12 cellular contexts compared by ENCODE assay signal in the genomic region with DNA sequence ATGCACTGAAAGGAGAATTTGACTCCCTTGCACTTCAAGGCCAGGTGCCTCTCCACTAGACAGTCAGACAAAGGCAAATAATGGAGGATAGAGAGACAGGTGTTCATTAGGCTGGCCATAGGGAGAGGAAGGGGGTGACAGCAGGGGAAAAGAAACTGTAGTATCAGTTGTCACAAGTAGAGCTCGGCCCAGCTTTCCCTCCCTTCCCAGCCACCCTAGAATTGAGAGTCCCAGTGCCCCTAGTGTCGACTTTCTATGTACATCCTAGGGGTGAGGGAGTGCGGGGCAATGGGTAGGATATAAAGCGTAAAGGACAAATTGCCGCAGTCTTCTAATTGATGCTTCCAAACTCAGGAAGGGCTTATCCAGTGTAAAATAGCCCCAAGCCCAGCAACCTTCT. TPM values are rescaled to one million over a fixed set of nuclear protein-coding genes. Genes with fewer than 3 reads are reported as not detected.
DNase-seq lines count a peak whose midpoint lies in the region; ATAC-seq, FAIRE-seq and TF ChIP-seq lines count a peak whose summit lies in the region.
"Had no signal": no experiment of that assay in that cellular context is flagged by ENCODE, and none has a peak within 500 bp of the region (broad histone marks: within the 10 kb centered on the region; RNA-seq: fewer than 3 reads in every experiment).

No MANE protein-coding gene starts in this region.

- ATAC-seq in activated T-helper 17 cell treated with anti-CD3 and anti-CD28 coated beads, Interleukin-2, amount 50 U/mL, for 72 hours (replicated peaks): no peak
- ATAC-seq: foreskin keratinocyte had no signal

- no peak for TF ChIP-seq POLR2A in GM12891 (IDR thresholded peaks at IDR 0.05; ENCODE audit: low read depth, low read length)

- H3K4me1 ChIP-seq in ascending aorta: peaks cover 0 to 3% of the 10 kb centered on the region in 2 donors

- H3K9me3 Mint-ChIP-seq in HFFc6: no peaks in the 10 kb centered on the region
- no peaks in the 10 kb centered on the region for H3K9me3 Mint-ChIP-seq in activated T-helper 17 cell treated with anti-CD3 and anti-CD28 coated beads, Interleukin-2, amount 50 U/mL, for 72 hours
- H3K9me3 Mint-ChIP-seq in osteocyte (ENCODE audit: unreplicated experiment): no peaks in the 10 kb centered on the region
- H3K9me3 Mint-ChIP-seq: CD4-positive, alpha-beta T cell had no signal

- no peaks in the 10 kb centered on the region for H3K27me3 ChIP-seq in ascending aorta
- H3K27me3 ChIP-seq: foreskin keratinocyte, tibial artery had no signal

- TF ChIP-seq CTCF in HFFc6 (IDR thresholded peaks at IDR 0.05) (no peak), osteocyte (IDR thresholded peaks at IDR 0.05) (no peak), ascending aorta (IDR thresholded peaks at IDR 0.05) (no peak)

- H3K4me1 Mint-ChIP-seq in HFFc6 (ENCODE audit: low read depth) (peaks cover 53% of the 10 kb centered on the region), osteocyte (ENCODE audit: unreplicated experiment) (peaks cover 17% of the 10 kb centered on the region)
- H3K4me1 Mint-ChIP-seq in activated T-helper 17 cell treated with anti-CD3 and anti-CD28 coated beads, Interleukin-2, amount 50 U/mL, for 72 hours: no peaks in the 10 kb centered on the region

- no peak overlapping the region for H3K4me3 ChIP-seq in ascending aorta
- H3K4me3 ChIP-seq: tibial artery had no signal

- peak overlapping the region in 1 of 2 donors; percentile 21 for H3K27ac ChIP-seq in ascending aorta
- H3K27ac ChIP-seq: foreskin keratinocyte, tibial artery had no signal

- H3K4me3 Mint-ChIP-seq in HFFc6 (no peak overlapping the region), osteocyte (ENCODE audit: unreplicated experiment) (no peak overlapping the region)
- H3K4me3 Mint-ChIP-seq in activated T-helper 17 cell treated with anti-CD3 and anti-CD28 coated beads, Interleukin-2, amount 50 U/mL, for 72 hours: no peak overlapping the region
- H3K4me3 Mint-ChIP-seq: CD4-positive, alpha-beta T cell had no signal

- intact Hi-C loops in ascending aorta (cut with DNase I): no loop called here

- DNase-seq in HFFc6 (no peak), NCI-H2107 treated with DMSO at 0.1 percent for 48 hours (lab: John Stamatoyannopoulos, UW; ENCODE audit: unreplicated experiment) (peak; percentile 99), osteocyte (ENCODE audit: extremely low spot score, unreplicated experiment) (no peak), ascending aorta (ENCODE audit: low spot score in 2 of 2) (no peak), NCI-H1436 (lab: John Stamatoyannopoulos, UW) (no peak), GM12891 (ENCODE audit: insufficient read length, low spot score) (no peak)
- no peak for DNase-seq in activated CD4-positive, alpha-beta T cell treated with anti-CD3 and anti-CD28 coated beads, Interleukin-2, amount 50 U/mL, for 4 hours
- DNase-seq: activated T-cell treated with anti-CD3 and anti-CD28 coated beads, Interleukin-2, amount 50 U/mL, for 48 hours; CD4-positive, alpha-beta T cell; foreskin keratinocyte; tibial artery had no signal

- H3K9me3 ChIP-seq in ascending aorta: no peaks in the 10 kb centered on the region
- H3K9me3 ChIP-seq: tibial artery had no signal

- H3K27me3 Mint-ChIP-seq in HFFc6 (ENCODE audit: insufficient read depth) (peaks cover 14% of the 10 kb centered on the region), osteocyte (ENCODE audit: unreplicated experiment) (no peaks in the 10 kb centered on the region)
- no peaks in the 10 kb centered on the region for H3K27me3 Mint-ChIP-seq in activated T-helper 17 cell treated with anti-CD3 and anti-CD28 coated beads, Interleukin-2, amount 50 U/mL, for 72 hours
- H3K27me3 Mint-ChIP-seq: CD4-positive, alpha-beta T cell had no signal

- no peak for FAIRE-seq in GM12891 (lab: Jason Lieb, UNC)

- H3K27ac Mint-ChIP-seq in HFFc6: peak overlapping the region; percentile 81
- peak overlapping the region; percentile 27 for H3K27ac Mint-ChIP-seq in activated T-helper 17 cell treated with anti-CD3 and anti-CD28 coated beads, Interleukin-2, amount 50 U/mL, for 72 hours
- H3K27ac Mint-ChIP-seq in osteocyte (ENCODE audit: unreplicated experiment): peak overlapping the region; percentile 82
- H3K27ac Mint-ChIP-seq: CD4-positive, alpha-beta T cell had no signal

- H3K36me3 ChIP-seq in ascending aorta: peaks cover 28 to 58% of the 10 kb centered on the region in 2 donors

- H3K36me3 Mint-ChIP-seq in HFFc6 (ENCODE audit: low read depth) (peaks cover 51% of the 10 kb centered on the region), osteocyte (ENCODE audit: unreplicated experiment) (peaks cover 39% of the 10 kb centered on the region)
- H3K36me3 Mint-ChIP-seq in activated T-helper 17 cell treated with anti-CD3 and anti-CD28 coated beads, Interleukin-2, amount 50 U/mL, for 72 hours (ENCODE audit: low read depth): peaks cover 9% of the 10 kb centered on the region

TF ChIP-seq in GM12891, 5 proteins besides CTCF, POLR2A, EP300 and RAD21:
- TF ChIP-seq SPI1 (IDR thresholded peaks at IDR 0.05; ENCODE audit: low read depth, low read length) (no peak), PAX5 (IDR thresholded peaks at IDR 0.05; ENCODE audit: insufficient read depth, low read length, severe bottlenecking) (no peak), TAF1 (IDR thresholded peaks at IDR 0.05; ENCODE audit: low read depth, low read length) (no peak), POLR2AphosphoS5 (IDR thresholded peaks at IDR 0.05; ENCODE audit: low read depth, low read length) (no peak), POU2F2 (IDR thresholded peaks at IDR 0.05; ENCODE audit: low read depth, low read length) (no peak)
TF ChIP-seq in GM12891: peak in this region for 0.

RNA-seq across cellular contexts. Expression of gene BAZ2A, which starts 39.0 kb away (rescaled TPM):
- 10 to 100 TPM; 54.2 to 60.4 (median 57.3) TPM for total RNA-seq in HFFc6 (2021; fragmentation: NEBNext Ultra II Directional; extraction: Animal tissue kit (Norgen Biotek cat#: 25700))
- total RNA-seq in activated T-helper 17 cell treated with anti-CD3 and anti-CD28 coated beads, Interleukin-2, amount 50 U/mL, for 72 hours: 100 to 1,000 TPM in 1 of 2 donors, 10 to 100 TPM in 1; 97.8 to 166 TPM
- 83.1 and 91.6 TPM in 2 replicates for total RNA-seq in osteocyte
- total RNA-seq in ascending aorta: 118 TPM
- polyA plus RNA-seq in GM12891 (2012; ENCODE audit: low read depth, missing spikeins): 32.1 TPM

RNA-seq across cellular contexts. Expression of gene ATP5F1B, which starts 54.7 kb away (rescaled TPM):
- 100 to 1,000 TPM; 690 to 799 (median 765) TPM for total RNA-seq in HFFc6 (2021; fragmentation: NEBNext Ultra II Directional; extraction: Animal tissue kit (Norgen Biotek cat#: 25700))
- total RNA-seq in activated T-helper 17 cell treated with anti-CD3 and anti-CD28 coated beads, Interleukin-2, amount 50 U/mL, for 72 hours: 100 to 1,000 TPM; 489 to 941 TPM
- total RNA-seq in osteocyte (423 TPM in 2 replicates), ascending aorta (197 TPM)
- 754 TPM for polyA plus RNA-seq in GM12891 (2012; ENCODE audit: low read depth, missing spikeins)

Comparison
In these comparisons a context has a peak if more than half of its experiments do, and no peak if none do; other contexts are left out.
1. H3K27ac Mint-ChIP-seq: peak in every context shown above with its lines; median percentile 82 in osteocyte; 81 in HFFc6; 27 in activated T-helper 17 cell treated with anti-CD3 and anti-CD28 coated beads, Interleukin-2, amount 50 U/mL, for 72 hours.